23 cellular contexts compared by ENCODE assay signal in genomic region chr16:11010576-11011221, GRCh38.
DNase-seq lines count a peak whose midpoint lies in the region; ATAC-seq and TF ChIP-seq lines count a peak whose summit lies in the region.
"Had no signal": no experiment of that assay in that cellular context is flagged by ENCODE, and none has a peak within 500 bp of the region (broad histone marks: within the 10 kb centered on the region; RNA-seq: fewer than 3 reads in every experiment).

No MANE protein-coding gene starts in this region.

- peaks cover 19% of the 10 kb centered on the region for H3K36me3 Mint-ChIP-seq in Caco-2 (ENCODE audit: insufficient read depth, unreplicated experiment)
- H3K36me3 Mint-ChIP-seq in glutamatergic neuron (ENCODE audit: unreplicated experiment) = peaks cover 4% of the 10 kb centered on the region

- H3K36me3 ChIP-seq in Caco-2 (ENCODE audit: control insufficient read depth, insufficient read depth, low read length) (no peaks in the 10 kb centered on the region; the same call in 1 of the 2 replicates), adipocyte (ENCODE audit: control insufficient read depth, insufficient read depth, low read length, severe bottlenecking) (peaks cover 2% of the 10 kb centered on the region), prostate gland (no peaks in the 10 kb centered on the region)

- no peak for DNase-seq in Caco-2
- no peak for DNase-seq in adipocyte (ENCODE audit: low read depth)
- DNase-seq in glutamatergic neuron = no peak
- DNase-seq in sciatic nerve (ENCODE audit: low spot score) = no peak
- DNase-seq in HT-29 (ENCODE audit: low spot score) = no peak
- DNase-seq in NCI-H748 treated with DMSO at 0.1 percent for 48 hours (lab: John Stamatoyannopoulos, UW) = no peak
- no peak for DNase-seq in prostate gland (ENCODE audit: low spot score)
- DNase-seq: activated CD4-positive, alpha-beta memory T cell treated with anti-CD3 and anti-CD28 coated beads for 36 hours; activated naive CD8-positive, alpha-beta T cell treated with anti-CD3 and anti-CD28 coated beads for 36 hours; foreskin keratinocyte; mucosa of descending colon; NCI-H1092 treated with DMSO at 0.1 percent for 48 hours; stimulated activated CD4-positive, alpha-beta T cell treated with anti-CD3 and anti-CD28 coated beads, Interleukin-1b, Interleukin-23, amount 100 ng/mL, for 48 hours; WERI-Rb-1 had no signal

- H3K27ac ChIP-seq in prostate gland = no peak overlapping the region
- H3K27ac ChIP-seq: C4-2B, parathyroid adenoma, WERI-Rb-1 had no signal

- H3K4me1 ChIP-seq in Caco-2 (no peaks in the 10 kb centered on the region), adipocyte (ENCODE audit: control insufficient read depth, insufficient read depth, low read length) (peaks cover 22% of the 10 kb centered on the region), prostate gland (replicated peaks) (no peaks in the 10 kb centered on the region)
- H3K4me1 ChIP-seq: parathyroid adenoma had no signal

- no peak for TF ChIP-seq POLR2A in prostate gland (IDR thresholded peaks at IDR 0.05)

- intact Hi-C loops in Caco-2 (cut with micrococcal nuclease; ENCODE audit: unreplicated experiment) = no loop called here
- intact Hi-C loops in sciatic nerve (cut with DNase I) = no loop called here
- intact Hi-C loops in prostate gland (cut with DNase I) = no loop called here

- BruUV-seq in Caco-2 (replicated peaks; lab: Mats Ljungman, UMichigan) = no TSS peak

- no peaks in the 10 kb centered on the region for H3K27me3 Mint-ChIP-seq in Caco-2 (ENCODE audit: insufficient read depth, unreplicated experiment)
- H3K27me3 Mint-ChIP-seq in glutamatergic neuron (ENCODE audit: unreplicated experiment) = no peaks in the 10 kb centered on the region
- H3K27me3 Mint-ChIP-seq: activated CD4-positive, alpha-beta memory T cell treated with anti-CD3 and anti-CD28 coated beads for 36 hours; activated naive CD8-positive, alpha-beta T cell treated with anti-CD3 and anti-CD28 coated beads for 36 hours had no signal

- ATAC-seq in sciatic nerve = peak; percentile 80
- no peak for ATAC-seq in GM18520 (IDR thresholded peaks at IDR 0.05; ENCODE audit: unreplicated experiment)
- ATAC-seq: foreskin keratinocyte, GM12878, mucosa of descending colon, SK-N-SH treated with all-trans-retinoic acid at 6 μM for 48 hours had no signal

- H3K4me3 ChIP-seq in Caco-2 (ENCODE audit: low read depth, low read length) (no peak overlapping the region), adipocyte (ENCODE audit: low read length) (peak overlapping the region; percentile 28), prostate gland (no peak overlapping the region)
- H3K4me3 ChIP-seq: GM12878, HAP-1, mucosa of descending colon had no signal

- H3K27me3 ChIP-seq in Caco-2 (replicated peaks; ENCODE audit: control insufficient read depth, insufficient read depth, low read length) (no peaks in the 10 kb centered on the region), adipocyte (replicated peaks; ENCODE audit: control insufficient read depth, insufficient read depth, low read length) (no peaks in the 10 kb centered on the region), prostate gland (replicated peaks; ENCODE audit: insufficient read depth) (no peaks in the 10 kb centered on the region)
- H3K27me3 ChIP-seq: foreskin keratinocyte had no signal

- H3K9me3 ChIP-seq in Caco-2 (no peaks in the 10 kb centered on the region), adipocyte (ENCODE audit: control insufficient read depth, low read length) (no peaks in the 10 kb centered on the region), prostate gland (no peaks in the 10 kb centered on the region)
- H3K9me3 ChIP-seq: HAP-1, mucosa of descending colon had no signal

- H3K4me1 Mint-ChIP-seq in Caco-2 (ENCODE audit: low read depth, unreplicated experiment) (no peaks in the 10 kb centered on the region), glutamatergic neuron (ENCODE audit: low read depth, unreplicated experiment) (peaks cover 17% of the 10 kb centered on the region)
- H3K4me1 Mint-ChIP-seq: activated naive CD8-positive, alpha-beta T cell treated with anti-CD3 and anti-CD28 coated beads for 36 hours had no signal

- 51% methylated on average over 12 of the region's 12 CpGs for WGBS in prostate gland

- H3K4me3 Mint-ChIP-seq in Caco-2 (ENCODE audit: unreplicated experiment) (no peak overlapping the region), glutamatergic neuron (ENCODE audit: unreplicated experiment) (no peak overlapping the region)
- H3K4me3 Mint-ChIP-seq: activated CD4-positive, alpha-beta memory T cell treated with anti-CD3 and anti-CD28 coated beads for 36 hours; activated naive CD8-positive, alpha-beta T cell treated with anti-CD3 and anti-CD28 coated beads for 36 hours; nephron; T-helper 2 cell treated with Interferon-gamma antibody and Interleukin-4, amounts not matched to agents 5 μg/mL and 100 μg/mL, for 36 hours had no signal

- H3K27ac Mint-ChIP-seq in Caco-2 (ENCODE audit: unreplicated experiment) (peak overlapping the region; percentile 8), glutamatergic neuron (ENCODE audit: unreplicated experiment) (peak overlapping the region; percentile 12)
- H3K27ac Mint-ChIP-seq: activated CD4-positive, alpha-beta memory T cell treated with anti-CD3 and anti-CD28 coated beads for 36 hours; activated naive CD8-positive, alpha-beta T cell treated with anti-CD3 and anti-CD28 coated beads for 36 hours; activated T-helper 2 cell treated with anti-CD3 and anti-CD28 coated beads, Interferon-gamma antibody, Interleukin-2, Interleukin-4, amounts not matched to agents 10 μg/mL and 5 μg/mL and 100 μg/mL, durations not matched to agents 14 hours and 24 hours and 36 hours; nephron; T-helper 2 cell treated with Interferon-gamma antibody and Interleukin-4, amounts not matched to agents 5 μg/mL and 100 μg/mL, for 36 hours had no signal

- H3K9me3 Mint-ChIP-seq in Caco-2 (ENCODE audit: unreplicated experiment) (no peaks in the 10 kb centered on the region), glutamatergic neuron (ENCODE audit: unreplicated experiment) (peaks cover 9% of the 10 kb centered on the region)
- H3K9me3 Mint-ChIP-seq: activated CD4-positive, alpha-beta memory T cell treated with anti-CD3 and anti-CD28 coated beads for 36 hours; activated naive CD8-positive, alpha-beta T cell treated with anti-CD3 and anti-CD28 coated beads for 36 hours; activated T-helper 2 cell treated with anti-CD3 and anti-CD28 coated beads, Interferon-gamma antibody, Interleukin-2, Interleukin-4, amounts not matched to agents 10 μg/mL and 5 μg/mL and 100 μg/mL, durations not matched to agents 14 hours and 24 hours and 36 hours; nephron; T-helper 2 cell treated with Interferon-gamma antibody and Interleukin-4, amounts not matched to agents 5 μg/mL and 100 μg/mL, for 36 hours had no signal

- no peak overlapping the region for H3K9ac ChIP-seq in adipocyte (ENCODE audit: low read length)
- H3K9ac ChIP-seq: parathyroid adenoma had no signal

- POLR2A ChIA-PET in Caco-2 (lab: Charles Lee) = no interaction called here

- TF ChIP-seq CTCF in Caco-2 (IDR thresholded peaks at IDR 0.05; ENCODE audit: insufficient read depth in 1 of 2, low read depth in 1 of 2, low read length in 1 of 2, severe bottlenecking in 1 of 2, unreplicated experiment in 1 of 2) (no peak), glutamatergic neuron (IDR thresholded peaks at IDR 0.05; ENCODE audit: partially characterized antibody, unreplicated experiment) (no peak), prostate gland (IDR thresholded peaks at IDR 0.05) (no peak)

- CTCF ChIA-PET in Caco-2 (lab: Charles Lee) = no interaction called here
